ENCODE assay signal across 25 cellular contexts in the genomic region with DNA sequence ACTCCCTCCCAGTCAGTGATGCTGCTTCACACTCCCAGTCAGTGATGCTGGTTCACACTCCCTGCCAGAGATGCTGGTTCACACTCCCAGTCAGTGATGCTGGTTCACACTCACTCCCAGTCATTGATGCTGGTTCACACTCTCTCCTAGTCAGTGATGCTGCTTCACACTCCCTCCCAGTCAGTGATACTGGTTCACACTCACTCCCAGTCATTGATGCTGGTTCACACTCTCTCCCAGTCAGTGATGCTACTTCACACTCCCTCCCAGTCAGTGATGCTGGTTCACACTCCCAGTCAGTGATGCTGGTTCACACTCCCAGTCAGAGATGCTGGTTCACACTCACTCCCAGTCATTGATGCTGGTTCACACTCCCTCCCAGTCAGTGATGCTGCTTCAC. TPM values are rescaled to one million over a fixed set of nuclear protein-coding genes. Genes with fewer than 3 reads are reported as not detected.
"Had no signal": no experiment of that assay in that cellular context is flagged by ENCODE, and none has a peak within 500 bp of the region (broad histone marks: within the 10 kb centered on the region; RNA-seq: fewer than 3 reads in every experiment).

No MANE protein-coding gene starts in this region.

- H3K27ac ChIP-seq: brain microvascular endothelial cell, SK-N-MC, VCaP had no signal

- DNase-seq: activated CD4-positive, alpha-beta T cell treated with anti-CD3 and anti-CD28 coated beads for 4 hours; activated CD8-positive, alpha-beta memory T cell treated with anti-CD3 and anti-CD28 coated beads, Interleukin-2, amount 50 U/mL, for 48 hours; activated CD8-positive, alpha-beta T cell treated with anti-CD3 and anti-CD28 coated beads, Interleukin-2, amount 10 ng/mL, durations not matched to agents 7 days and 5 days; activated naive CD4-positive, alpha-beta T cell treated with Interleukin-2 at 50 U/mL for 16 hours; activated T-cell treated with anti-CD3 and anti-CD28 coated beads, Interleukin-2, amount 50 U/mL, for 1 hour; brain microvascular endothelial cell; caudate nucleus; KG1; NCI-H1048; NCI-H1417; NCI-H1930; NCI-H2171; NCI-H226; NCI-H526 treated with DMSO at 0.1 percent for 48 hours; NCI-H82; RPMI8226; T-cell; T-helper 2 cell; T1000 had no signal

- H3K4me1 Mint-ChIP-seq: T-cell had no signal

- H3K27ac Mint-ChIP-seq: activated CD8-positive, alpha-beta T cell treated with anti-CD3 and anti-CD28 coated beads, Interleukin-2, amount 10 ng/mL, durations not matched to agents 7 days and 5 days; activated naive CD8-positive, alpha-beta T cell; T-cell had no signal

- H3K4me3 ChIP-seq: SK-N-MC had no signal

- H3K27me3 ChIP-seq: brain microvascular endothelial cell had no signal

- H3K4me3 Mint-ChIP-seq: activated CD8-positive, alpha-beta T cell treated with anti-CD3 and anti-CD28 coated beads, Interleukin-2, amount 10 ng/mL, durations not matched to agents 7 days and 5 days; activated naive CD8-positive, alpha-beta T cell; T-cell had no signal

- H3K36me3 ChIP-seq: brain microvascular endothelial cell had no signal

- ATAC-seq: activated CD8-positive, alpha-beta T cell treated with anti-CD3 and anti-CD28 coated beads, Interleukin-2, amount 10 ng/mL, durations not matched to agents 7 days and 5 days; Right ventricle myocardium inferior; T-cell had no signal

RNA-seq across cellular contexts. Expression of a gene that starts 34.3 kb away (rescaled TPM):
- total RNA-seq: activated CD8-positive, alpha-beta T cell treated with anti-CD3 and anti-CD28 coated beads, Interleukin-2, amount 10 ng/mL, durations not matched to agents 7 days and 5 days; M059J; OCI-LY7; Right ventricle myocardium inferior; T-cell had no signal
